In genomic region chr1:25864434-25864833, GRCh38 we compare ENCODE assay signal across 12 cellular contexts. TPM values are rescaled to one million over a fixed set of nuclear protein-coding genes. Genes with fewer than 3 reads are reported as not detected.
DNase-seq lines count a peak whose midpoint lies in the region; ATAC-seq and TF ChIP-seq lines count a peak whose summit lies in the region.
"Had no signal": no experiment of that assay in that cellular context is flagged by ENCODE, and none has a peak within 500 bp of the region (broad histone marks: within the 10 kb centered on the region; RNA-seq: fewer than 3 reads in every experiment).

No MANE protein-coding gene starts in this region.

- H3K4me3 ChIP-seq in HEK293 (ENCODE audit: low read depth, low read length) = no peak overlapping the region
- H3K4me3 ChIP-seq: BLaER1 treated with 17β-estradiol and CSF1 and Interleukin-3, amounts not matched to agents 10 nM and 100 nM; HAP-1 had no signal

- H3K9me3 ChIP-seq in HEK293 (ENCODE audit: control insufficient read depth, insufficient read depth, low read depth, low read length) = no peaks in the 10 kb centered on the region
- H3K9me3 ChIP-seq: BLaER1 treated with 17β-estradiol and CSF1 and Interleukin-3, amounts not matched to agents 10 nM and 100 nM; HAP-1 had no signal

- H3K4me3 Mint-ChIP-seq in WTC11 (no peak overlapping the region), type B pancreatic cell (no peak overlapping the region)
- H3K4me3 Mint-ChIP-seq: B cell; CD8-positive, alpha-beta T cell had no signal

- H3K4me1 Mint-ChIP-seq in WTC11 (peaks cover 15% of the 10 kb centered on the region), type B pancreatic cell (ENCODE audit: unreplicated experiment) (peaks cover 35% of the 10 kb centered on the region)

- H3K27ac ChIP-seq in HEK293 (ENCODE audit: extremely low read depth, low read depth, low read length) = no peak overlapping the region

- CTCF ChIA-PET in HEK293 (lab: Yijun Ruan, JAX) = interaction anchor here (1.9 kb wide), 1 partner anchor 20 kb away, joined by 4 read pairs; no protein-coding TSS in a partner anchor
- CTCF ChIA-PET in WTC11 (lab: Charles Lee) = interaction anchor here (2.1 kb wide), 2 partner anchors 11 to 31 kb away, joined by 8 to 10 read pairs; partner anchors contain the start of gene PAQR7

- no peaks in the 10 kb centered on the region for H3K27me3 Mint-ChIP-seq in WTC11 (ENCODE audit: low read depth)
- no peaks in the 10 kb centered on the region for H3K27me3 Mint-ChIP-seq in type B pancreatic cell
- H3K27me3 Mint-ChIP-seq: B cell had no signal

- no peak for ATAC-seq in WTC11
- ATAC-seq: CD8-positive, alpha-beta T cell had no signal

- DNase-seq in WTC11 (ENCODE audit: low spot score) (no peak), mesenteric fat pad (ENCODE audit: low spot score) (peak; percentile 12), type B pancreatic cell (ENCODE audit: extremely low spot score, unreplicated experiment) (no peak), NCI-H187 (lab: John Stamatoyannopoulos, UW) (no peak), NCI-H2227 (lab: John Stamatoyannopoulos, UW; ENCODE audit: unreplicated experiment) (no peak), NCI-H187 treated with DMSO at 0.1 percent for 48 hours (lab: John Stamatoyannopoulos, UW) (no peak)
- DNase-seq: CD8-positive, alpha-beta T cell; DMS 273 treated with DMSO at 0.1 percent for 48 hours had no signal

- POLR2A ChIA-PET in HEK293 (lab: Yijun Ruan, JAX) (no interaction called here), WTC11 (lab: Charles Lee) (interaction anchor here (0.6 kb wide), 1 partner anchor 28 kb away, joined by 5 read pairs; no protein-coding TSS in a partner anchor)

- H3K36me3 ChIP-seq in HEK293 (ENCODE audit: control insufficient read depth in 2 of 2, insufficient read depth in 1 of 2, low read length in 2 of 2) = peaks cover 0 to 26% of the 10 kb centered on the region in 2 experiments; a peak in 1 of 3 replicates
- H3K36me3 ChIP-seq: HAP-1 had no signal

- H3K36me3 Mint-ChIP-seq in WTC11 (peaks cover 6% of the 10 kb centered on the region; the same call in 1 of the 2 replicates), type B pancreatic cell (peaks cover 32% of the 10 kb centered on the region)

- no peaks in the 10 kb centered on the region for H3K4me1 ChIP-seq in HEK293 (ENCODE audit: control insufficient read depth, insufficient read depth, low read length)

- no peak for TF ChIP-seq CTCF in HEK293 (tag by site-specific recombination; IDR thresholded peaks at IDR 0.05)
- no peak for TF ChIP-seq CTCF in WTC11 (IDR thresholded peaks at IDR 0.05)
- no peak for TF ChIP-seq CTCF in type B pancreatic cell (conservative IDR thresholded peaks at IDR 0.05)

- H3K27ac Mint-ChIP-seq in WTC11 = no peak overlapping the region
- H3K27ac Mint-ChIP-seq in type B pancreatic cell = peak overlapping the region; percentile 56
- H3K27ac Mint-ChIP-seq: B cell; CD8-positive, alpha-beta T cell had no signal

- H3K9me3 Mint-ChIP-seq in WTC11 (no peaks in the 10 kb centered on the region), type B pancreatic cell (no peaks in the 10 kb centered on the region)
- H3K9me3 Mint-ChIP-seq: CD8-positive, alpha-beta T cell had no signal

TF ChIP-seq in HEK293, 187 proteins besides CTCF, POLR2A, EP300 and RAD21:
- TF ChIP-seq ZNF624 (tag by site-specific recombination; IDR thresholded peaks at IDR 0.05) (no peak), ZNF580 (tag by site-specific recombination; IDR thresholded peaks at IDR 0.05) (no peak), ZNF121 (tag by site-specific recombination; IDR thresholded peaks at IDR 0.05) (peak; percentile 80), RBAK (tag by site-specific recombination; IDR thresholded peaks at IDR 0.05) (no peak), ZFP69B (tag by site-specific recombination; IDR thresholded peaks at IDR 0.05) (no peak)

TF ChIP-seq in WTC11, 78 proteins besides CTCF, POLR2A, EP300 and RAD21:
- no peak for TF ChIP-seq ZNF263 (CRISPR knock-in tag; IDR thresholded peaks at IDR 0.05; ENCODE audit: low read depth)
- peak; percentile 28; the same call in 1 of the 2 replicates for TF ChIP-seq ZNF121 (CRISPR knock-in tag; IDR thresholded peaks at IDR 0.05)
- TF ChIP-seq KAT7 (CRISPR knock-in tag; IDR thresholded peaks at IDR 0.05; ENCODE audit: borderline replicate concordance) = no peak
- no peak for TF ChIP-seq CREM (CRISPR knock-in tag; IDR thresholded peaks at IDR 0.05)
TF ChIP-seq in WTC11: peak in this region for 1.

RNA-seq across cellular contexts. Expression of gene AUNIP, which starts 5.2 kb away (rescaled TPM):
- total RNA-seq in WTC11 (2021) (14.2 to 16.1 TPM (median 15.1 TPM) in 3 replicates), mesenteric fat pad (not detected), type B pancreatic cell (ENCODE audit: low replicate concordance) (3.7 and 7.2 TPM in 2 replicates)

RNA-seq across cellular contexts. Expression of gene PAQR7, which starts 11.1 kb away (rescaled TPM):
- 6.7 to 9.1 TPM (median 8.4 TPM) in 3 replicates for total RNA-seq in WTC11 (2021)
- total RNA-seq in mesenteric fat pad = 7.2 TPM
- total RNA-seq in type B pancreatic cell (ENCODE audit: low replicate concordance) = 24.3 and 41.0 TPM in 2 replicates

RNA-seq across cellular contexts. Expression of gene STMN1, which starts 41.8 kb away (rescaled TPM):
- total RNA-seq in WTC11 (2021) (418 to 483 TPM (median 458 TPM) in 3 replicates), mesenteric fat pad (39.3 TPM), type B pancreatic cell (ENCODE audit: low replicate concordance) (219 and 591 TPM in 2 replicates)

RNA-seq across cellular contexts. Expression of gene MTFR1L, which starts 44.7 kb away (rescaled TPM):
- total RNA-seq in WTC11 (2021) (28.9 to 32.2 TPM (median 30.5 TPM) in 3 replicates), mesenteric fat pad (53.8 TPM), type B pancreatic cell (ENCODE audit: low replicate concordance) (73.5 and 74.5 TPM in 2 replicates)

Comparison
In these comparisons a context has a peak if more than half of its experiments do, and no peak if none do; other contexts are left out.
1. Of the 8 proteins assayed by ChIP-seq in both HEK293 and WTC11: peak only in HEK293: none; only in WTC11: none; in both: ZNF121; in neither: 7.